ENCODE assay signal across 8 cellular contexts in genomic region chr19:18280247-18281081, GRCh38. TPM values are rescaled to one million over a fixed set of nuclear protein-coding genes. Genes with fewer than 3 reads are reported as not detected.
DNase-seq lines count a peak whose midpoint lies in the region; ATAC-seq and TF ChIP-seq lines count a peak whose summit lies in the region.

No MANE protein-coding gene starts in this region.

- CTCF ChIA-PET in AG04450 (lab: Charles Lee): interaction anchor here (0.6 to 4.8 kb wide), 20 partner anchors 12 to 404 kb away, joined by 3 to 122 read pairs (median 6); partner anchors contain the start of genes LSM4, MPV17L2 and SSBP4

- ATAC-seq in GM18867 (IDR thresholded peaks at IDR 0.05; ENCODE audit: unreplicated experiment): peak; percentile 24

- H3K4me1 Mint-ChIP-seq in nephron progenitor cell: peaks cover 45% of the 10 kb centered on the region

- TF ChIP-seq CTCF in AG04450 (IDR thresholded peaks at IDR 0.05; ENCODE audit: low read depth, low read length): no peak
- TF ChIP-seq CTCF in nephron progenitor cell (IDR thresholded peaks at IDR 0.05): no peak

- POLR2A ChIA-PET in AG04450 (lab: Yijun Ruan, JAX): interaction anchor here (0.6 to 4.4 kb wide), 29 partner anchors 12 to 1445 kb away, joined by 3 to 130 read pairs (median 6); partner anchors contain the start of genes GDF15, LSM4, MPV17L2 and PGPEP1

- no peak for DNase-seq in AG04450 (ENCODE audit: low read depth, low spot score)
- DNase-seq in HuH-7.5 (ENCODE audit: low spot score): peak; percentile 82
- peak; percentile 90 for DNase-seq in RKO (ENCODE audit: low spot score)
- DNase-seq in activated gamma-delta T cell (lab: John Stamatoyannopoulos, UW): peak; percentile 71
- DNase-seq in fibroblast of the conjunctiva (ENCODE audit: low read depth): peak; percentile 50
- peak; percentile 58 for DNase-seq in nephron progenitor cell
- peak; percentile 71 for DNase-seq in superior temporal gyrus (ENCODE audit: extremely low spot score)

- H3K9me3 ChIP-seq in AG04450 (ENCODE audit: control insufficient read depth, insufficient read depth, low read length): peaks cover 2% of the 10 kb centered on the region; the same call in 1 of the 2 replicates

- H3K27me3 Mint-ChIP-seq in nephron progenitor cell (ENCODE audit: low read depth, poor library complexity): no peaks in the 10 kb centered on the region

- no peaks in the 10 kb centered on the region for H3K9me3 Mint-ChIP-seq in nephron progenitor cell

- peak overlapping the region; percentile 97 for H3K4me3 ChIP-seq in AG04450 (ENCODE audit: low read depth, low read length)

- H3K27ac Mint-ChIP-seq in nephron progenitor cell: peak overlapping the region; percentile 99

- H3K27me3 ChIP-seq in AG04450 (ENCODE audit: control insufficient read depth, insufficient read depth, low read length): no peaks in the 10 kb centered on the region

- H3K36me3 Mint-ChIP-seq in nephron progenitor cell (ENCODE audit: low read depth): peaks cover 31% of the 10 kb centered on the region

- peak overlapping the region; percentile 85 for H3K27ac ChIP-seq in AG04450 (ENCODE audit: low read depth, low read length)

- peak overlapping the region; percentile 96 for H3K4me3 Mint-ChIP-seq in nephron progenitor cell

RNA-seq across cellular contexts. Expression of gene JUND, which starts 1.0 kb away (rescaled TPM):
- 48.6 and 67.8 TPM in 2 replicates for polyA plus RNA-seq in AG04450 (2011; rRNA removed)
- polyA minus RNA-seq in AG04450 (2011; rRNA and poly(A)+ RNA removed): 30.6 and 31.7 TPM in 2 replicates

RNA-seq across cellular contexts. Expression of gene IQCN, which starts 6.2 kb away (rescaled TPM):
- polyA plus RNA-seq in AG04450 (2011; rRNA removed): 0.45 and 0.53 TPM in 2 replicates
- polyA minus RNA-seq in AG04450 (2011; rRNA and poly(A)+ RNA removed): 1.5 and 1.6 TPM in 2 replicates

RNA-seq across cellular contexts. Expression of gene LSM4, which starts 42.4 kb away (rescaled TPM):
- polyA plus RNA-seq in AG04450 (2011; rRNA removed): 58.6 and 69.3 TPM in 2 replicates
- polyA minus RNA-seq in AG04450 (2011; rRNA and poly(A)+ RNA removed): 22.1 and 25.7 TPM in 2 replicates

RNA-seq across cellular contexts. Expression of gene PDE4C, which starts 54.2 kb away (rescaled TPM):
- polyA plus RNA-seq in AG04450 (2011; rRNA removed): 0.12 and 0.46 TPM in 2 replicates
- 0.46 and 0.52 TPM in 2 replicates for polyA minus RNA-seq in AG04450 (2011; rRNA and poly(A)+ RNA removed)

RNA-seq across cellular contexts. Expression of gene PGPEP1, which starts 59.9 kb away (rescaled TPM):
- polyA plus RNA-seq in AG04450 (2011; rRNA removed): 22.0 and 29.1 TPM in 2 replicates
- 78.8 and 120 TPM in 2 replicates for polyA minus RNA-seq in AG04450 (2011; rRNA and poly(A)+ RNA removed)
